Comparison of ENCODE assay signal across 8 cellular contexts in the genomic region with DNA sequence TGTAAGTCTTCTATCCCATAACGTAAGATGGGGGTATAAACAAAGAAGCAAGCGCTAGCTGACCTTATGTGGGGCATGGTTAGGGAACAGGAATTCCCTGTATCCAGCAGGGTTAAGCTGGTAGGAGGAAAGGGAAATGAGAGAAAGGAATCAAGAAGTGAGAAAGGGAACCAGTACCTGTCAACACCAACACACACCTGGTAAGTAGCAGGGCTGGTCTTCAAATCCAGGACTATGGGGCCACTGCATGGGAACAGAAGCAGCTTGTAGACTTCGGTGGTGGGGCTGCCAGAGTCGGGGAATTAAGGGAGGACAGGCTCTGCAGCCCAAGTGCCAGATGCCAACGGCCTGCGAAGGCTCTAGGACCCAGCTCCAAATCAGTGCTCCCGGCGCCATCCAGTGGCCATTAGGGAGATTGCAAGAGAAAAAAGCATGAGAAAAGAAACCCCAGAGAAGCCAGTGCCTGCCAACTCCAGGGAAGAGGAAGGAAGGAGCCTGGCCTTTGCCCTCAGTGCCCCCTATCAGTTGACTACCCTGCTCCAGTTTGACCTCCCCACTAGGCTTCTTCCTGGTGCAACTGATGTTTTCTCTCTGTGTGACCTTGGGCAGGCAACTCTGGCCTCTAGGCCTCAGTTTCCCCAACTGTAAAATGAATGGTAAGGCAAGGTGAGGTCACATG. TPM values are rescaled to one million over a fixed set of nuclear protein-coding genes. Genes with fewer than 3 reads are reported as not detected.
DNase-seq lines count a peak whose midpoint lies in the region; ATAC-seq and TF ChIP-seq lines count a peak whose summit lies in the region.

No MANE protein-coding gene starts in this region.

- no peak overlapping the region for H3K4me3 Mint-ChIP-seq in activated naive CD8-positive, alpha-beta T cell treated with anti-CD3 and anti-CD28 coated beads, Interleukin-2, amount 50 U/mL, for 24 hours

- peaks cover 33% of the 10 kb centered on the region for H3K27me3 Mint-ChIP-seq in activated naive CD8-positive, alpha-beta T cell treated with anti-CD3 and anti-CD28 coated beads, Interleukin-2, amount 50 U/mL, for 24 hours

- no peak overlapping the region for H3K27ac Mint-ChIP-seq in activated naive CD8-positive, alpha-beta T cell treated with anti-CD3 and anti-CD28 coated beads, Interleukin-2, amount 50 U/mL, for 24 hours

- no peaks in the 10 kb centered on the region for H3K36me3 Mint-ChIP-seq in activated naive CD8-positive, alpha-beta T cell treated with anti-CD3 and anti-CD28 coated beads, Interleukin-2, amount 50 U/mL, for 24 hours (ENCODE audit: low read depth)

- H3K9me3 Mint-ChIP-seq in activated naive CD8-positive, alpha-beta T cell treated with anti-CD3 and anti-CD28 coated beads, Interleukin-2, amount 50 U/mL, for 24 hours = no peaks in the 10 kb centered on the region

- H3K4me1 Mint-ChIP-seq in activated naive CD8-positive, alpha-beta T cell treated with anti-CD3 and anti-CD28 coated beads, Interleukin-2, amount 50 U/mL, for 24 hours = peaks cover 8% of the 10 kb centered on the region

- no peak overlapping the region for H3K4me3 ChIP-seq in heart left ventricle

- intact Hi-C loops in heart left ventricle (cut with DNase I) = loop anchor here in 8 of 10 donors (2.0 to 10.0 kb wide), 9 partner anchors 194 to 280 kb away; no protein-coding TSS in a partner anchor

- H3K27ac ChIP-seq in heart left ventricle = no peak overlapping the region

- H3K27me3 ChIP-seq in heart left ventricle = peaks cover 0 to 44% (median 9%) of the 10 kb centered on the region in 9 donors

- peaks cover 0 to 19% (median 8%) of the 10 kb centered on the region in 12 donors for H3K4me1 ChIP-seq in heart left ventricle

- DNase-seq in GM04504 (ENCODE audit: low read depth) (peak; percentile 53), NCI-H1105 (lab: John Stamatoyannopoulos, UW) (peak; percentile 68), SW480 (ENCODE audit: low spot score) (peak; percentile 85), heart left ventricle (peak; percentile 61 to 81 (median 73)), putamen (ENCODE audit: low spot score) (peak; percentile 69)
- DNase-seq in activated naive CD8-positive, alpha-beta T cell treated with anti-CD3 and anti-CD28 coated beads, Interleukin-2, amount 50 U/mL, for 24 hours = peak; percentile 74

- 22 to 31% (median 26%) methylated on average over 8 of the region's 8 CpGs for WGBS in heart left ventricle, 4 donors

- peak; percentile 48 for ATAC-seq in activated naive CD8-positive, alpha-beta T cell treated with anti-CD3 and anti-CD28 coated beads, Interleukin-2, amount 50 U/mL, for 24 hours
- peak; percentile 57 to 74 (median 70) for ATAC-seq in heart left ventricle
- no peak for ATAC-seq in HG03442 (IDR thresholded peaks at IDR 0.05; ENCODE audit: unreplicated experiment)
- no peak for ATAC-seq in GM19455 (IDR thresholded peaks at IDR 0.05; ENCODE audit: unreplicated experiment)

- H3K36me3 ChIP-seq in heart left ventricle = no peaks in the 10 kb centered on the region

- no peaks in the 10 kb centered on the region for H3K9me3 ChIP-seq in heart left ventricle

- TF ChIP-seq CTCF in heart left ventricle (IDR thresholded peaks at IDR 0.05) = peak; percentile 68 to 90 (median 78)

- no peak for TF ChIP-seq POLR2A in heart left ventricle (IDR thresholded peaks at IDR 0.05)

RNA-seq across cellular contexts. Expression of a gene that starts 15.8 kb away (rescaled TPM):
- total RNA-seq in heart left ventricle = not detected
- not detected for polyA plus RNA-seq in heart left ventricle

RNA-seq across cellular contexts. Expression of a gene that starts 17.3 kb away (rescaled TPM):
- not detected for total RNA-seq in heart left ventricle
- polyA plus RNA-seq in heart left ventricle = not detected

RNA-seq across cellular contexts. Expression of a gene that starts 36.5 kb away (rescaled TPM):
- 100 to 1,000 TPM in 1 of 9 donors, 1 to 10 TPM in 3, under 1 TPM in 3, not detected in 2; 0.37 to 187 (median 1.8) TPM for total RNA-seq in heart left ventricle
- polyA plus RNA-seq in heart left ventricle = 1 to 10 TPM; 1.1 to 1.5 TPM

RNA-seq across cellular contexts. Expression of a gene that starts 57.4 kb away (rescaled TPM):
- total RNA-seq in heart left ventricle = 100 to 1,000 TPM in 2 of 9 donors, 10 to 100 TPM in 7; 62.1 to 140 (median 94.1) TPM
- polyA plus RNA-seq in heart left ventricle = 100 to 1,000 TPM in 1 of 2 donors, 10 to 100 TPM in 1; 44.3 to 139 TPM

Comparison
In these comparisons a context has a peak if more than half of its experiments do, and no peak if none do; other contexts are left out.
1. ATAC-seq: peak in activated naive CD8-positive, alpha-beta T cell treated with anti-CD3 and anti-CD28 coated beads, Interleukin-2, amount 50 U/mL, for 24 hours (single experiment) and heart left ventricle (4 of 4); none in HG03442 (single experiment) and GM19455 (single experiment).
2. Peak in every context shown above with its lines, with median percentiles within 50 percentile points of each other: DNase-seq.